Comparison of ENCODE assay signal across 33 cellular contexts in the genomic region with DNA sequence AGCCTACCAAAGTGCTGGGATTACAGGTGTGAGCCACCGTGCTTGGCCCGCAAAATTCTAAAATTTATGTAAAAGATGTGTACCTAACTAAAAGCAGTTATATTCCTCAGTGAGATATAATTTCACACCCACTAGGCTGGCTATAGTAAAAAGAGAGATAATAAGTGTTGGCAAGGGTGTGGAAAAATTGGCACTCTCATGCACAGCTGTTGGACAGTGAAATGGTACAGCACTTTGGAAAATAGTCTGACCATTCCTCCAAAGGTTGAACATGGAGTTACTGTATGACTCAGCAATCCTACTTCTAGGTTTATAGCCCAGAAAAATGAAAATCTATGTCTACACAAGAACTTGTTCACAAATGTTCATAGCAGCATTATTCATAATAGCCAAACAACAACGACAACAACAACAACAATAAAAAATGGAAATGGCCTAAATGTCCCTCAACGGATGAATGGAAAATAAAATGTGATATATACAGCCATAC. TPM values are rescaled to one million over a fixed set of nuclear protein-coding genes. Genes with fewer than 3 reads are reported as not detected.
"Had no signal": no experiment of that assay in that cellular context is flagged by ENCODE, and none has a peak within 500 bp of the region (broad histone marks: within the 10 kb centered on the region; RNA-seq: fewer than 3 reads in every experiment).

No MANE protein-coding gene starts in this region.

- H3K27ac ChIP-seq: SJCRH30, SK-N-MC, WERI-Rb-1 had no signal

- ATAC-seq: activated CD8-positive, alpha-beta memory T cell treated with anti-CD3 and anti-CD28 coated beads, Interleukin-2, amount 10 ng/mL, durations not matched to agents 7 days and 5 days; activated naive CD8-positive, alpha-beta T cell treated with anti-CD3 and anti-CD28 coated beads, Interleukin-2, amount 50 U/mL, for 24 hours; Panc1 had no signal

- DNase-seq: activated CD4-positive, alpha-beta memory T cell treated with anti-CD3 and anti-CD28 coated beads, Interleukin-2, amount 10 ng/mL, durations not matched to agents 7 days and 5 days; activated CD4-positive, alpha-beta T cell treated with anti-CD3 and anti-CD28 coated beads for 1 hour; activated CD4-positive, alpha-beta T cell treated with anti-CD3 and anti-CD28 coated beads for 48 hours; activated CD4-positive, CD25-positive, alpha-beta regulatory T cell; activated CD8-positive, alpha-beta memory T cell treated with anti-CD3 and anti-CD28 coated beads for 24 hours; activated CD8-positive, alpha-beta memory T cell treated with anti-CD3 and anti-CD28 coated beads, Interleukin-2, amount 10 ng/mL, durations not matched to agents 7 days and 5 days; activated CD8-positive, alpha-beta memory T cell treated with anti-CD3 and anti-CD28 coated beads, Interleukin-2, amount 50 U/mL, for 48 hours; activated effector memory CD4-positive, alpha-beta T cell treated with Interleukin-2 at 50 U/mL for 16 hours; activated naive CD4-positive, alpha-beta T cell treated with anti-CD3 and anti-CD28 coated beads, Interleukin-2, amount 10 ng/mL, durations not matched to agents 7 days and 5 days; activated naive CD8-positive, alpha-beta T cell treated with anti-CD3 and anti-CD28 coated beads, Interleukin-2, amount 50 U/mL, for 24 hours; activated T-cell treated with anti-CD3 and anti-CD28 coated beads, Interleukin-2, amount 50 U/mL, for 48 hours; anterior cingulate cortex; caudate nucleus; cerebellar nuclear complex; MG63; NCI-H1048; NCI-H1105 treated with DMSO at 0.1 percent for 48 hours; NCI-H1436 treated with DMSO at 0.1 percent for 48 hours; NCI-H1694 treated with DMSO at 0.1 percent for 48 hours; NCI-H2029; NCI-H345; NCI-H524 treated with DMSO at 0.1 percent for 48 hours; SHP77; SJCRH30; T1000; WERI-Rb-1 had no signal

- H3K9me3 ChIP-seq: MG63, SJCRH30 had no signal

- H3K27me3 ChIP-seq: MG63, SJCRH30 had no signal

- H3K4me3 ChIP-seq: MG63, SJCRH30, SK-N-MC had no signal

- H3K36me3 ChIP-seq: MG63, SJCRH30, WERI-Rb-1 had no signal

RNA-seq across cellular contexts. Expression of a gene that starts 13.9 kb away (rescaled TPM):
- total RNA-seq: activated CD4-positive, alpha-beta memory T cell treated with anti-CD3 and anti-CD28 coated beads, Interleukin-2, amount 10 ng/mL, durations not matched to agents 7 days and 5 days; activated CD8-positive, alpha-beta memory T cell treated with anti-CD3 and anti-CD28 coated beads, Interleukin-2, amount 10 ng/mL, durations not matched to agents 7 days and 5 days; bronchial epithelial cell; NCI-H460; RPMI7951; T-helper 1 cell treated with Interleukin-12 subunit alpha and Interleukin-12 subunit beta and Interleukin-4 antibody, amounts not matched to agents 30 ng/mL and 1 ng/mL, for 36 hours; T-helper 2 cell treated with Interferon-gamma antibody and Interleukin-4, amounts not matched to agents 100 ng/mL and 5 ng/mL, for 36 hours had no signal

RNA-seq across cellular contexts. Expression of a gene that starts 16.1 kb away (rescaled TPM):
- total RNA-seq: activated CD4-positive, alpha-beta memory T cell treated with anti-CD3 and anti-CD28 coated beads, Interleukin-2, amount 10 ng/mL, durations not matched to agents 7 days and 5 days; T-helper 1 cell treated with Interleukin-12 subunit alpha and Interleukin-12 subunit beta and Interleukin-4 antibody, amounts not matched to agents 30 ng/mL and 1 ng/mL, for 36 hours; T-helper 2 cell treated with Interferon-gamma antibody and Interleukin-4, amounts not matched to agents 100 ng/mL and 5 ng/mL, for 36 hours had no signal

RNA-seq across cellular contexts. Expression of a gene that starts 21.8 kb away (rescaled TPM):
- total RNA-seq: activated CD4-positive, alpha-beta memory T cell treated with anti-CD3 and anti-CD28 coated beads, Interleukin-2, amount 10 ng/mL, durations not matched to agents 7 days and 5 days; activated CD8-positive, alpha-beta memory T cell treated with anti-CD3 and anti-CD28 coated beads, Interleukin-2, amount 10 ng/mL, durations not matched to agents 7 days and 5 days; bronchial epithelial cell; NCI-H460; RPMI7951; T-helper 1 cell treated with Interleukin-12 subunit alpha and Interleukin-12 subunit beta and Interleukin-4 antibody, amounts not matched to agents 30 ng/mL and 1 ng/mL, for 36 hours; T-helper 2 cell treated with Interferon-gamma antibody and Interleukin-4, amounts not matched to agents 100 ng/mL and 5 ng/mL, for 36 hours had no signal

RNA-seq across cellular contexts. Expression of a gene that starts 40.4 kb away (rescaled TPM):
- total RNA-seq: activated CD4-positive, alpha-beta memory T cell treated with anti-CD3 and anti-CD28 coated beads, Interleukin-2, amount 10 ng/mL, durations not matched to agents 7 days and 5 days; activated CD8-positive, alpha-beta memory T cell treated with anti-CD3 and anti-CD28 coated beads, Interleukin-2, amount 10 ng/mL, durations not matched to agents 7 days and 5 days; bronchial epithelial cell; NCI-H460; RPMI7951; SJCRH30; T-helper 1 cell treated with Interleukin-12 subunit alpha and Interleukin-12 subunit beta and Interleukin-4 antibody, amounts not matched to agents 30 ng/mL and 1 ng/mL, for 36 hours; T-helper 2 cell treated with Interferon-gamma antibody and Interleukin-4, amounts not matched to agents 100 ng/mL and 5 ng/mL, for 36 hours had no signal
